ENCODE assay signal across 8 cellular contexts in the genomic region with DNA sequence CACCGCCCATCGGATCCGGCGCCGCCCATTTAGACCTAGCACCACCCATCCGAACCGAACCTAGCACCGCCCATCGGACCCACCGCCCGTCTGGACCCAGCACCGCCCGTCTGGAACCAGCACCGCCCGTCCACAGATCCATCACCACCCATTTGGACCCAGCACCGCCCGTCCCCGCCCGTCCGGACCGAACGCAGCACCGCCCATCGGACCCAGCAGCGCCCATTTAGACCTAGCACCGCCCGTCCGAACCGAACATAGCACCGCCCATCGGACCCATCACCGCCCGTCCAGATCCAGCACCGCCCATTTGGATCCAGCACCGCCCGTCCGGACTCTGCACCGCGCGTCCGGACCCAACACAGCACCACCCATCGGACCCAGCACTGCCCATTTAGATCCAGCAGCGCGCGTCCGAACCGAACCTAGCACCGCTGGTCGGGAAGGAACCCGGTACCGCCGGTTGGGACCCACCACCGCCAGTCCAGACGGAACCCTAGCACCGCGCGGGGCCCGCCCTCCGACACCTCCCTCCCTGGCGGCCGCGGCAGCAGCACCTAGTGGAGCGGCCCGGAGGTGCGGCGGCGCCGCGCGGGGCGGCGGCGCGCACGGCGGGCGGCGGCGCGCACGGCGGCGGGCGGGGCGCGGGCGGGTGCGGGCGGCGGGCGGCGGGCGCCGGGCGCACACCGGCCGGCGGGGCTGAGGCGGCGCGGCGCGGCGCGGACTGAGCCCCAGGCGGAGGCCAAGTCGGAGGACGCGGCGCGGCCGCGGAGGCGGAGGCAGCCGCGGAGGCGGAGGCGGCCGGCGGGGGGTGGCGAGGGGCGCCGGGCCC. TPM values are rescaled to one million over a fixed set of nuclear protein-coding genes. Genes with fewer than 3 reads are reported as not detected.
DNase-seq lines count a peak whose midpoint lies in the region; ATAC-seq, FAIRE-seq and TF ChIP-seq lines count a peak whose summit lies in the region.

A gene with protein sequence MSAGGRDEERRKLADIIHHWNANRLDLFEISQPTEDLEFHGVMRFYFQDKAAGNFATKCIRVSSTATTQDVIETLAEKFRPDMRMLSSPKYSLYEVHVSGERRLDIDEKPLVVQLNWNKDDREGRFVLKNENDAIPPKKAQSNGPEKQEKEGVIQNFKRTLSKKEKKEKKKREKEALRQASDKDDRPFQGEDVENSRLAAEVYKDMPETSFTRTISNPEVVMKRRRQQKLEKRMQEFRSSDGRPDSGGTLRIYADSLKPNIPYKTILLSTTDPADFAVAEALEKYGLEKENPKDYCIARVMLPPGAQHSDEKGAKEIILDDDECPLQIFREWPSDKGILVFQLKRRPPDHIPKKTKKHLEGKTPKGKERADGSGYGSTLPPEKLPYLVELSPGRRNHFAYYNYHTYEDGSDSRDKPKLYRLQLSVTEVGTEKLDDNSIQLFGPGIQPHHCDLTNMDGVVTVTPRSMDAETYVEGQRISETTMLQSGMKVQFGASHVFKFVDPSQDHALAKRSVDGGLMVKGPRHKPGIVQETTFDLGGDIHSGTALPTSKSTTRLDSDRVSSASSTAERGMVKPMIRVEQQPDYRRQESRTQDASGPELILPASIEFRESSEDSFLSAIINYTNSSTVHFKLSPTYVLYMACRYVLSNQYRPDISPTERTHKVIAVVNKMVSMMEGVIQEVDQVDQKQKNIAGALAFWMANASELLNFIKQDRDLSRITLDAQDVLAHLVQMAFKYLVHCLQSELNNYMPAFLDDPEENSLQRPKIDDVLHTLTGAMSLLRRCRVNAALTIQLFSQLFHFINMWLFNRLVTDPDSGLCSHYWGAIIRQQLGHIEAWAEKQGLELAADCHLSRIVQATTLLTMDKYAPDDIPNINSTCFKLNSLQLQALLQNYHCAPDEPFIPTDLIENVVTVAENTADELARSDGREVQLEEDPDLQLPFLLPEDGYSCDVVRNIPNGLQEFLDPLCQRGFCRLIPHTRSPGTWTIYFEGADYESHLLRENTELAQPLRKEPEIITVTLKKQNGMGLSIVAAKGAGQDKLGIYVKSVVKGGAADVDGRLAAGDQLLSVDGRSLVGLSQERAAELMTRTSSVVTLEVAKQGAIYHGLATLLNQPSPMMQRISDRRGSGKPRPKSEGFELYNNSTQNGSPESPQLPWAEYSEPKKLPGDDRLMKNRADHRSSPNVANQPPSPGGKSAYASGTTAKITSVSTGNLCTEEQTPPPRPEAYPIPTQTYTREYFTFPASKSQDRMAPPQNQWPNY (N-terminal part only) (plus strand): TSS at position 682 of the 832 bp plus-strand sequence. CDS start 222 bp downstream, outside the sequence.

- H2AFZ ChIP-seq in GM12878 (ENCODE audit: control insufficient read depth, low read depth, low read length), result peak within 1 kb of the TSS; percentile 89

- POLR2A ChIA-PET in GM12878 (lab: Charles Lee), result no interaction called here

- no peaks in the 10 kb centered on the region for H4K20me1 ChIP-seq in GM12878 (ENCODE audit: control insufficient read depth, insufficient read depth)

- TF ChIP-seq RAD21 in Ishikawa (IDR thresholded peaks at IDR 0.05; ENCODE audit: low read depth) (no peak; the same call in 1 of the 2 replicates), GM12878 (IDR thresholded peaks at IDR 0.05; ENCODE audit: insufficient read depth, low read depth, low read length) (0 out of 2 replicates have a peak, but pooled peaks have one; percentile 30)

- ATAC-seq in GM21717 (IDR thresholded peaks at IDR 0.05; ENCODE audit: unreplicated experiment) (peak; percentile 76), GM12878 (peak; percentile 76), sciatic nerve (peak; percentile 90)

- DNase-seq in GM06990 (ENCODE audit: extremely low read depth, insufficient read length) (peak; percentile 72), T1000 (lab: John Stamatoyannopoulos, UW) (peak; percentile 43), GM12878 (ENCODE audit: low read depth, low spot score) (no peak), iPS DF 6.9 (ENCODE audit: low read depth, low spot score) (no peak), sciatic nerve (ENCODE audit: low spot score) (peak; percentile 88), OCI-M1 (lab: John Stamatoyannopoulos, UW) (no peak)

- H3K36me3 ChIP-seq in GM06990 (ENCODE audit: control insufficient read depth, insufficient read depth, low read length), result no peaks in the 10 kb centered on the region
- H3K36me3 ChIP-seq in GM12878 (ENCODE audit: control insufficient read depth in 2 of 2, insufficient read depth in 2 of 2, low read length in 1 of 2), result no peaks in the 10 kb centered on the region
- no peaks in the 10 kb centered on the region for H3K36me3 ChIP-seq in iPS DF 6.9 (ENCODE audit: control insufficient read depth, insufficient read depth, low read length)

- BruUV-seq in GM12878 (replicated peaks; lab: Mats Ljungman, UMichigan), result no TSS peak

- peaks cover 13% of the 10 kb centered on the region for H3K4me1 ChIP-seq in GM12878 (ENCODE audit: control insufficient read depth, insufficient read depth, low read length)
- H3K4me1 ChIP-seq in iPS DF 6.9 (ENCODE audit: control insufficient read depth, insufficient read depth, low read length), result peaks cover 1% of the 10 kb centered on the region; the same call in 1 of the 2 replicates

- in situ Hi-C loops in GM12878 (cut with MboI), result no loop called here

- H3K9me3 ChIP-seq in GM12878 (replicated peaks; ENCODE audit: control insufficient read depth, insufficient read depth, low read length) (no peaks in the 10 kb centered on the region), iPS DF 6.9 (ENCODE audit: control insufficient read depth, insufficient read depth, low read length) (no peaks in the 10 kb centered on the region)

- intact Hi-C loops in GM12878 (cut with micrococcal nuclease; ENCODE audit: unreplicated experiment) (loop anchor here (2.0 kb wide), 1 partner anchor 72 kb away; no protein-coding TSS in a partner anchor), sciatic nerve (cut with DNase I) (no loop called here)

- TF ChIP-seq POLR2A in GM12878 (IDR thresholded peaks at IDR 0.05; ENCODE audit: low read depth, low read length), result peak; percentile 71

- WGBS in GM12878 (ENCODE audit: insufficient coverage, insufficient replicate concordance, low lambda C conversion rate, missing lambda C conversion rate), result 7% methylated on average over 112 of the region's 123 CpGs
- WGBS in iPS DF 6.9 (ENCODE audit: insufficient coverage, insufficient read length), result no CpG with 5 or more reads among the region's 123 CpGs

- H3K79me2 ChIP-seq in GM12878 (ENCODE audit: control insufficient read depth, insufficient read depth, low read length), result peaks cover 40% of the 10 kb centered on the region

- H3K4me3 ChIP-seq in GM06990 (replicated peaks; ENCODE audit: low read depth, low read length) (peak within 1 kb of the TSS; percentile 80), GM12878 (peak within 1 kb of the TSS; percentile 84), iPS DF 6.9 (ENCODE audit: low read length) (peak within 1 kb of the TSS; percentile 95; the same call in 1 of the 2 replicates)

- TF ChIP-seq EP300 in Ishikawa (IDR thresholded peaks at IDR 0.05; ENCODE audit: borderline replicate concordance) (no peak), GM12878 (IDR thresholded peaks at IDR 0.05; ENCODE audit: borderline replicate concordance in 1 of 2, control insufficient read depth in 1 of 2, low read depth in 2 of 2, low read length in 2 of 2) (no peak)

- TF ChIP-seq CTCF in GM06990 (IDR thresholded peaks at IDR 0.05; ENCODE audit: insufficient read depth, low read length, poor library complexity, severe bottlenecking) (peak; percentile 29), GM12878 (IDR thresholded peaks at IDR 0.05 in 2 of 3, conservative IDR thresholded peaks at IDR 0.05 in 1 of 3; ENCODE audit: control insufficient read depth in 2 of 3, extremely low read depth in 1 of 3, insufficient read depth in 1 of 3, low read depth in 3 of 3, low read length in 3 of 3) (peak; percentile 15 to 57 (median 47); a peak in 4 of 6 replicates)

- peak within 1 kb of the TSS; percentile 39 for H3K9ac ChIP-seq in GM12878 (ENCODE audit: control insufficient read depth, insufficient read depth, low read length)

- SMC1A ChIA-PET in GM12878 (lab: Charles Lee; ENCODE audit: uncharacterized antibody, unreplicated experiment), result no interaction called here

- peak within 1 kb of the TSS; percentile 99 for H3K4me2 ChIP-seq in GM12878 (ENCODE audit: control insufficient read depth, insufficient read depth)

- H3K27me3 ChIP-seq in GM06990 (replicated peaks; ENCODE audit: control insufficient read depth, insufficient read depth, low read length) (no peaks in the 10 kb centered on the region), GM12878 (replicated peaks in 1 of 2; ENCODE audit: control insufficient read depth in 2 of 2, insufficient read depth in 2 of 2, low read length in 1 of 2) (peaks cover 0 to 3% of the 10 kb centered on the region in 2 experiments; a peak in 3 of 4 replicates), iPS DF 6.9 (ENCODE audit: control insufficient read depth, insufficient read depth, low read length) (no peaks in the 10 kb centered on the region)

- H3K27ac ChIP-seq in GM12878 (ENCODE audit: control insufficient read depth, insufficient read depth) (peak within 1 kb of the TSS; percentile 38; the same call in 1 of the 2 replicates), iPS DF 6.9 (ENCODE audit: low read length) (no peak within 1 kb of the TSS)

- RAD21 ChIA-PET in GM12878 (lab: Charles Lee; ENCODE audit: unreplicated experiment), result no interaction called here

- CTCF ChIA-PET in GM12878 (lab: Yijun Ruan, JAX), result no interaction called here

- FAIRE-seq in GM12878 (lab: Jason Lieb, UNC), result no peak

TF ChIP-seq in Ishikawa, 13 proteins besides CTCF, POLR2A, EP300 and RAD21 (continues in another document):
- no peak for TF ChIP-seq FOXM1 (IDR thresholded peaks at IDR 0.05; ENCODE audit: borderline replicate concordance, low read depth)

TF ChIP-seq in GM12878, 131 proteins besides CTCF, POLR2A, EP300 and RAD21 (continues in another document):
- TF ChIP-seq SMARCA5 (IDR thresholded peaks at IDR 0.05), result 0 out of 2 replicates have a peak, but pooled peaks have one; percentile 45

RNA-seq across cellular contexts. Expression of the gene that starts here (rescaled TPM):
- 295 and 304 TPM in 2 replicates for total RNA-seq in GM12878 (2013; cell fraction: nucleolus; rRNA removed)
- total RNA-seq in GM12878 (2014; rRNA removed), result 47.2 and 52.8 TPM in 2 replicates
- 65.4 and 65.7 TPM in 2 replicates for total RNA-seq in GM12878 (2014; rRNA removed; fragmentation: Illumina TruSeq; extraction: Trizol)
- 67.8 and 68.2 TPM in 2 replicates for total RNA-seq in GM12878 (2021)
- 13.2 TPM for polyA plus RNA-seq in GM12878 (2011; ENCODE audit: low read depth)
- 40.7 and 43.0 TPM in 2 replicates for polyA plus RNA-seq in GM12878 (2011; rRNA removed)
- polyA plus RNA-seq in GM12878 (2011; cell fraction: cytosol; rRNA removed), result 19.6 and 21.3 TPM in 2 replicates
- 121 and 135 TPM in 2 replicates for polyA plus RNA-seq in GM12878 (2011; cell fraction: nucleus; rRNA removed)
- 18.5 and 22.9 TPM in 2 replicates for polyA plus RNA-seq in GM12878 (2012)
- polyA plus RNA-seq in GM12878 (2014; fragmentation: Illumina TruSeq; extraction: Trizol), result 58.5 and 89.6 TPM in 2 replicates
- 1 to 10 TPM; 5.7 to 8.7 TPM for polyA plus RNA-seq in GM12878 (2014; fragmentation: Nextera tagmentation; extraction: Ambion mirVana)
- 48.5 and 50.2 TPM in 2 replicates for polyA plus RNA-seq in GM12878 (2014; rRNA removed)
- polyA plus RNA-seq in GM12878 (2016; fragmentation: Nextera tagmentation; extraction: Ambion mirVana), result 10 to 100 TPM in 1 of 2 experiments, 1 to 10 TPM in 1; 7.2 to 11.8 TPM
- polyA minus RNA-seq in GM12878 (2011; rRNA and poly(A)+ RNA removed), result 60.1 and 66.5 TPM in 2 replicates
- polyA minus RNA-seq in GM12878 (2011; cell fraction: cytosol; rRNA and poly(A)+ RNA removed), result 17.5 and 23.0 TPM in 2 replicates
- polyA minus RNA-seq in GM12878 (2011; cell fraction: nucleus; rRNA and poly(A)+ RNA removed), result 88.6 and 122 TPM in 2 replicates
- total RNA-seq in sciatic nerve, result 212 TPM

Comparison
In these comparisons a context has a peak if more than half of its experiments do, and no peak if none do; other contexts are left out.
1. DNase-seq: peak in GM06990 (single experiment), T1000 (single experiment) and sciatic nerve (single experiment); none in GM12878 (single experiment), iPS DF 6.9 (single experiment) and OCI-M1 (single experiment).
2. Peak in every context shown above with its lines, with median percentiles within 50 percentile points of each other: H3K4me3 ChIP-seq and ATAC-seq.